7 cellular contexts compared by ENCODE assay signal in the genomic region with DNA sequence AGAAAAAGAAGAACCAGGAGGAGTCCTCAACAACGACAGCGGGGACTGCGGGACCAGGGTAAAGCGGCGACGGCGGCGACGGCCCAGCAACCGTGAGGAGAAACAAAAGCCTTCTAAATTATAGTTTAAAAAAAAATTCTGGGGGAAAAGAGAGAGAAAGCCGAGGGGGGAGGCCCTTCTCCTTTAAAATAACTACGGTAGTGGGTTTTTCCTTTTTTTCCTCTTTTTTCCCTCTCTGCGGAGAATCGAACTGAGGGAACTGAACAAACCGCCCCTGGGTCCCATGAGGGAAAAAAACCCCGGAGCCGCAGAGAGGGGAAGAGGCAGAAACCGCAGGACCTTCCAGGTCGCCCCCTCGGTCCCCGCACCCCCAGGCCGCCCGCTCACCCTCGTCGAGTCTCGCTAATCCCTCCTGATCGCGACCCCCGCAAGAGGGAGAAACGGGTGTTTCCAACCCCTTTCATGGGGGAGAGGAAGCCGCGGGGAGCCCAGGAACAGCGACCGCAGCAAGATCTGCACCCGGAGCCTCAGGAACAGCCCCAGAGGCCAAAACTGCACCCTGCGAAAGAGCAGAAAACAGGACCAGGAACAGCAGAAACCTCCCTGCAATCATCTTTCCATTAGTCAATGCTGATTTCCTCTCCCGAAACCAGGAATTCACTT. TPM values are rescaled to one million over a fixed set of nuclear protein-coding genes. Genes with fewer than 3 reads are reported as not detected.
DNase-seq lines count a peak whose midpoint lies in the region; ATAC-seq and TF ChIP-seq lines count a peak whose summit lies in the region.

No MANE protein-coding gene starts in this region.

- H3K27me3 ChIP-seq in GM23338 (ENCODE audit: insufficient read depth), result no peaks in the 10 kb centered on the region
- H3K27me3 ChIP-seq in dorsolateral prefrontal cortex, result no peaks in the 10 kb centered on the region

- H3K36me3 Mint-ChIP-seq in GM23338 (ENCODE audit: low read depth), result no peaks in the 10 kb centered on the region

- H3K4me1 ChIP-seq in GM23338 (ENCODE audit: insufficient read depth), result peaks cover 44% of the 10 kb centered on the region
- peaks cover 50% of the 10 kb centered on the region for H3K4me1 ChIP-seq in mucosa of descending colon (ENCODE audit: low read depth)

- no peak overlapping the region for H2AFZ ChIP-seq in GM23338

- no peak for TF ChIP-seq CTCF in GM23338 (conservative IDR thresholded peaks at IDR 0.05; ENCODE audit: low read depth in 2 of 2)
- TF ChIP-seq CTCF in dorsolateral prefrontal cortex (IDR thresholded peaks at IDR 0.05 in 54 of 56, conservative IDR thresholded peaks at IDR 0.05 in 2 of 56; ENCODE audit: low read depth in 1 of 56, partially characterized antibody in 56 of 56), result peak in 2 of 56 donors; percentile 2 to 5
- no peak for TF ChIP-seq CTCF in mucosa of descending colon (IDR thresholded peaks at IDR 0.05)

- no peaks in the 10 kb centered on the region for H3F3A ChIP-seq in GM23338 (replicated peaks; ENCODE audit: low read depth)

- ATAC-seq in GM23338, result peak; percentile 7
- no peak for ATAC-seq in mucosa of descending colon
- ATAC-seq in GM18873 (IDR thresholded peaks at IDR 0.05; ENCODE audit: low FRiP score, unreplicated experiment), result no peak
- no peak for ATAC-seq in HG02885 (IDR thresholded peaks at IDR 0.05; ENCODE audit: poor library complexity, unreplicated experiment)

- H3K27ac ChIP-seq in GM23338 (ENCODE audit: low read depth) (no peak overlapping the region), dorsolateral prefrontal cortex (peak overlapping the region; percentile 72 to 100 (median 98))

- H3K36me3 ChIP-seq in GM23338 (ENCODE audit: insufficient read depth) (no peaks in the 10 kb centered on the region), mucosa of descending colon (ENCODE audit: low read depth) (no peaks in the 10 kb centered on the region)

- H3K27ac Mint-ChIP-seq in GM23338, result no peak overlapping the region

- peaks cover 25% of the 10 kb centered on the region for H3K79me2 ChIP-seq in GM23338 (replicated peaks; ENCODE audit: insufficient read depth)

- no peaks in the 10 kb centered on the region for H3K9me3 ChIP-seq in mucosa of descending colon

- no peaks in the 10 kb centered on the region for H4K20me1 ChIP-seq in GM23338 (replicated peaks; ENCODE audit: insufficient read depth)

- H3K4me2 ChIP-seq in GM23338, result peak overlapping the region; percentile 81

- intact Hi-C loops in dorsolateral prefrontal cortex (cut with DNase I), result loop anchor here (1.0 to 10.0 kb wide), 7 partner anchors 21 to 272 kb away; a partner anchor contains a TSS
- intact Hi-C loops in mucosa of descending colon (cut with DNase I, micrococcal nuclease), result loop anchor here in 1 of 2 donors (5.0 kb wide), 1 partner anchor 271 kb away; a partner anchor contains a TSS

- no peaks in the 10 kb centered on the region for H3K9me3 Mint-ChIP-seq in GM23338

- H3K9me2 ChIP-seq in GM23338 (ENCODE audit: insufficient read depth), result no peaks in the 10 kb centered on the region

- H3K4me3 ChIP-seq in GM23338, result peak overlapping the region; percentile 72
- peak overlapping the region; percentile 60 to 99 (median 91) for H3K4me3 ChIP-seq in dorsolateral prefrontal cortex
- peak overlapping the region; percentile 88 for H3K4me3 ChIP-seq in mucosa of descending colon

- H3K27me3 Mint-ChIP-seq in GM23338 (ENCODE audit: insufficient read depth, low read depth, poor library complexity), result peaks cover 7% of the 10 kb centered on the region

- peak overlapping the region; percentile 82 for H3K4me3 Mint-ChIP-seq in GM23338

- DNase-seq in GM23338 (ENCODE audit: low spot score) (peak; percentile 41), RPMI8226 (peak; percentile 58), dorsolateral prefrontal cortex (peak in 1 of 10 donors; percentile 59), mucosa of descending colon (peak; percentile 35 to 70 (median 63)), NCI-H128 (lab: John Stamatoyannopoulos, UW; ENCODE audit: unreplicated experiment) (no peak)

- H3K4me1 Mint-ChIP-seq in GM23338, result peaks cover 36% of the 10 kb centered on the region

TF ChIP-seq in GM23338, 12 proteins besides CTCF, POLR2A, EP300 and RAD21:
- TF ChIP-seq EZH2 (IDR thresholded peaks at IDR 0.05; ENCODE audit: low read depth, unreplicated experiment) (no peak), STAT1 (IDR thresholded peaks at IDR 0.05; ENCODE audit: unreplicated experiment) (no peak), ZNF114 (CRISPR knock-in tag; IDR thresholded peaks at IDR 0.05) (no peak)

RNA-seq across cellular contexts. Expression of a gene that starts 0.5 kb away (rescaled TPM):
- total RNA-seq in GM23338 (2014; rRNA removed; shearing (Covaris generic)), result 7.3 and 10.2 TPM in 2 replicates
- polyA plus RNA-seq in GM23338 (2016; fragmentation: Nextera tagmentation; extraction: Ambion mirVana), result 4.7 and 5.9 TPM in 2 replicates
- total RNA-seq in dorsolateral prefrontal cortex (100 to 1,000 TPM in 119 of 120 experiments, 10 to 100 TPM in 1; 95.3 to 182 (median 133) TPM), mucosa of descending colon (10 to 100 TPM; 31.8 to 51.3 (median 32.1) TPM)
